In genomic region chr9:134968011-134968822, GRCh38 we compare ENCODE assay signal across 13 cellular contexts. TPM values are rescaled to one million over a fixed set of nuclear protein-coding genes. Genes with fewer than 3 reads are reported as not detected.
DNase-seq lines count a peak whose midpoint lies in the region; TF ChIP-seq lines count a peak whose summit lies in the region.
"Had no signal": no experiment of that assay in that cellular context is flagged by ENCODE, and none has a peak within 500 bp of the region (broad histone marks: within the 10 kb centered on the region; RNA-seq: fewer than 3 reads in every experiment).

No MANE protein-coding gene starts in this region.

- H3K4me3 Mint-ChIP-seq in glutamatergic neuron (ENCODE audit: unreplicated experiment): peak overlapping the region; percentile 62
- H3K4me3 Mint-ChIP-seq: activated CD8-positive, alpha-beta memory T cell treated with anti-CD3 and anti-CD28 coated beads, Interleukin-2, amount 10 ng/mL, durations not matched to agents 7 days and 5 days; activated naive CD8-positive, alpha-beta T cell treated with anti-CD3 and anti-CD28 coated beads, Interleukin-2, amount 10 ng/mL, durations not matched to agents 7 days and 5 days; memory B cell had no signal

- peaks cover 8% of the 10 kb centered on the region for H3K27me3 Mint-ChIP-seq in glutamatergic neuron (ENCODE audit: unreplicated experiment)
- H3K27me3 Mint-ChIP-seq: activated CD8-positive, alpha-beta memory T cell treated with anti-CD3 and anti-CD28 coated beads, Interleukin-2, amount 10 ng/mL, durations not matched to agents 7 days and 5 days; activated naive CD8-positive, alpha-beta T cell treated with anti-CD3 and anti-CD28 coated beads, Interleukin-2, amount 10 ng/mL, durations not matched to agents 7 days and 5 days had no signal

- intact Hi-C loops in posterior vena cava (cut with DNase I): no loop called here

- H3K36me3 Mint-ChIP-seq in glutamatergic neuron (ENCODE audit: unreplicated experiment): no peaks in the 10 kb centered on the region
- H3K36me3 Mint-ChIP-seq: activated CD8-positive, alpha-beta memory T cell treated with anti-CD3 and anti-CD28 coated beads, Interleukin-2, amount 10 ng/mL, durations not matched to agents 7 days and 5 days; activated naive CD8-positive, alpha-beta T cell treated with anti-CD3 and anti-CD28 coated beads, Interleukin-2, amount 10 ng/mL, durations not matched to agents 7 days and 5 days; memory B cell had no signal

- peak overlapping the region; percentile 88 for H3K27ac Mint-ChIP-seq in glutamatergic neuron (ENCODE audit: unreplicated experiment)
- H3K27ac Mint-ChIP-seq: activated CD8-positive, alpha-beta memory T cell treated with anti-CD3 and anti-CD28 coated beads, Interleukin-2, amount 10 ng/mL, durations not matched to agents 7 days and 5 days; activated naive CD8-positive, alpha-beta T cell treated with anti-CD3 and anti-CD28 coated beads, Interleukin-2, amount 10 ng/mL, durations not matched to agents 7 days and 5 days; memory B cell had no signal

- no peak for TF ChIP-seq CTCF in glutamatergic neuron (IDR thresholded peaks at IDR 0.05; ENCODE audit: partially characterized antibody, unreplicated experiment)

- H3K9me3 Mint-ChIP-seq in glutamatergic neuron (ENCODE audit: unreplicated experiment): peaks cover 2% of the 10 kb centered on the region
- H3K9me3 Mint-ChIP-seq: activated naive CD8-positive, alpha-beta T cell treated with anti-CD3 and anti-CD28 coated beads, Interleukin-2, amount 10 ng/mL, durations not matched to agents 7 days and 5 days; memory B cell had no signal

- DNase-seq in H4 (ENCODE audit: low spot score) (peak; percentile 44), NCI-H524 treated with DMSO at 0.1 percent for 48 hours (lab: John Stamatoyannopoulos, UW) (peak; percentile 56), glutamatergic neuron (peak; percentile 75), posterior vena cava (ENCODE audit: low spot score) (peak; percentile 70), SIG-M5 treated with dmso at 0.1 percent for 504 hours (lab: John Stamatoyannopoulos, UW; ENCODE audit: unreplicated experiment) (no peak), pons (ENCODE audit: low spot score) (no peak), GM03348 (ENCODE audit: low spot score) (no peak)
- DNase-seq: activated CD8-positive, alpha-beta memory T cell treated with anti-CD3 and anti-CD28 coated beads, Interleukin-2, amount 10 ng/mL, durations not matched to agents 7 days and 5 days; activated naive CD8-positive, alpha-beta T cell treated with anti-CD3 and anti-CD28 coated beads, Interleukin-2, amount 10 ng/mL, durations not matched to agents 7 days and 5 days; GOT3; NCI-H1694; PC-3 had no signal

- peaks cover 23% of the 10 kb centered on the region for H3K4me1 Mint-ChIP-seq in glutamatergic neuron (ENCODE audit: low read depth, unreplicated experiment)
- H3K4me1 Mint-ChIP-seq: activated CD8-positive, alpha-beta memory T cell treated with anti-CD3 and anti-CD28 coated beads, Interleukin-2, amount 10 ng/mL, durations not matched to agents 7 days and 5 days; activated naive CD8-positive, alpha-beta T cell treated with anti-CD3 and anti-CD28 coated beads, Interleukin-2, amount 10 ng/mL, durations not matched to agents 7 days and 5 days; memory B cell had no signal

RNA-seq across cellular contexts. Expression of gene FCN1, which starts 50.5 kb away (rescaled TPM):
- not detected in 2 replicates for total RNA-seq in H4 (2014; rRNA removed; shearing (Covaris generic))
- total RNA-seq in glutamatergic neuron (ENCODE audit: unreplicated experiment): not detected
- 10 to 100 TPM in 1 of 2 donors, 1 to 10 TPM in 1; 7.1 to 16.5 TPM for total RNA-seq in posterior vena cava
- total RNA-seq: activated CD8-positive, alpha-beta memory T cell treated with anti-CD3 and anti-CD28 coated beads, Interleukin-2, amount 10 ng/mL, durations not matched to agents 7 days and 5 days; PC-3 had no signal

Comparison
In these comparisons a context has a peak if more than half of its experiments do, and no peak if none do; other contexts are left out.
1. DNase-seq: peak in H4 (single experiment), NCI-H524 treated with DMSO at 0.1 percent for 48 hours (single experiment), glutamatergic neuron (single experiment) and posterior vena cava (single experiment); none in SIG-M5 treated with dmso at 0.1 percent for 504 hours (single experiment), pons (single experiment) and GM03348 (single experiment).